Comparison of ENCODE assay signal across 11 cellular contexts in genomic region chr16:85626191-85626951, GRCh38. TPM values are rescaled to one million over a fixed set of nuclear protein-coding genes. Genes with fewer than 3 reads are reported as not detected.
A peak's percentile ranks its signal among the peaks of the same experiment; 100 is the strongest.
DNase-seq lines count a peak whose midpoint lies in the region; ATAC-seq and TF ChIP-seq lines count a peak whose summit lies in the region.
"Had no signal": no experiment of that assay in that cellular context is flagged by ENCODE, and none has a peak within 500 bp of the region (broad histone marks: within the 10 kb centered on the region; RNA-seq: fewer than 3 reads in every experiment).

No MANE protein-coding gene starts in this region.

- no TSS peak for BruUV-seq in Caco-2 (replicated peaks; lab: Mats Ljungman, UMichigan)
- no TSS peak for BruUV-seq in PC-9 (replicated peaks; lab: Mats Ljungman, UMichigan)

- H3F3A ChIP-seq in PC-9 (ENCODE audit: insufficient read depth, low read depth): peaks cover 9% of the 10 kb centered on the region; the same call in 1 of the 2 replicates

- no peak overlapping the region for H3K4me3 Mint-ChIP-seq in Caco-2 (ENCODE audit: unreplicated experiment)

- 10 to 25% methylated on average over 34 to 35 of the region's 35 CpGs for WGBS in body of pancreas, 2 donors
- no CpG with 5 or more reads among the region's 35 CpGs for whole genome bisulfite sequencing in mesendoderm (ENCODE audit: extremely low coverage, insufficient coverage, low lambda C conversion rate)

- H3K27me3 Mint-ChIP-seq in Caco-2 (ENCODE audit: insufficient read depth, unreplicated experiment): no peaks in the 10 kb centered on the region

- no peak for TF ChIP-seq POLR2A in body of pancreas (IDR thresholded peaks at IDR 0.05)

- TF ChIP-seq CTCF in body of pancreas (IDR thresholded peaks at IDR 0.05): no peak
- TF ChIP-seq CTCF in Caco-2 (IDR thresholded peaks at IDR 0.05; ENCODE audit: insufficient read depth in 1 of 2, low read depth in 1 of 2, low read length in 1 of 2, severe bottlenecking in 1 of 2, unreplicated experiment in 1 of 2): no peak
- no peak for TF ChIP-seq CTCF in PC-9 (conservative IDR thresholded peaks at IDR 0.05)

- H3K56ac ChIP-seq in mesendoderm (ENCODE audit: low read length): peak overlapping the region; percentile 71

- no peak overlapping the region for H2BK120ac ChIP-seq in mesendoderm (ENCODE audit: low read depth, low read length)

- POLR2A ChIA-PET in Caco-2 (lab: Charles Lee) (no interaction called here), PC-9 (lab: Charles Lee; ENCODE audit: unreplicated experiment) (no interaction called here)

- no peaks in the 10 kb centered on the region for H3K9me3 ChIP-seq in body of pancreas
- no peaks in the 10 kb centered on the region for H3K9me3 ChIP-seq in Caco-2
- H3K9me3 ChIP-seq in PC-9 (ENCODE audit: insufficient read depth, low read depth): peaks cover 12% of the 10 kb centered on the region

- CTCF ChIA-PET in Caco-2 (lab: Charles Lee): interaction anchor here (0.6 to 1.1 kb wide), 2 partner anchors 9 to 10 kb away, joined by 4 to 5 read pairs; no protein-coding TSS in a partner anchor
- CTCF ChIA-PET in PC-9 (lab: Charles Lee): no interaction called here

- H3K27ac ChIP-seq in body of pancreas: peak overlapping the region in 3 of 4 donors; percentile 60 to 68 (median 66)
- H3K27ac ChIP-seq in mesendoderm (ENCODE audit: low read depth, low read length): peak overlapping the region; percentile 49
- H3K27ac ChIP-seq in PC-9: no peak overlapping the region

- no peak for ATAC-seq in body of pancreas
- ATAC-seq: GM12878 had no signal

- H3K4me3 ChIP-seq in body of pancreas (no peak overlapping the region), mesendoderm (ENCODE audit: low read length) (no peak overlapping the region), Caco-2 (ENCODE audit: low read depth, low read length) (no peak overlapping the region), PC-9 (no peak overlapping the region)
- H3K4me3 ChIP-seq: GM12878 had no signal

- peaks cover 96% of the 10 kb centered on the region for H4K20me1 ChIP-seq in PC-9 (ENCODE audit: insufficient read depth)

- no peak overlapping the region for H2AK5ac ChIP-seq in mesendoderm (ENCODE audit: low read length)

- H3K4me1 ChIP-seq in body of pancreas (peaks cover 82% of the 10 kb centered on the region), mesendoderm (ENCODE audit: control insufficient read depth, low read depth, low read length) (peaks cover 5% of the 10 kb centered on the region), Caco-2 (peaks cover 31% of the 10 kb centered on the region), PC-9 (replicated peaks; ENCODE audit: insufficient read depth) (peaks cover 8% of the 10 kb centered on the region)

- H3K9me3 Mint-ChIP-seq in Caco-2 (ENCODE audit: unreplicated experiment): no peaks in the 10 kb centered on the region

- intact Hi-C loops in body of pancreas (cut with DNase I) (no loop called here), Caco-2 (cut with micrococcal nuclease; ENCODE audit: unreplicated experiment) (no loop called here), PC-9 (cut with micrococcal nuclease; ENCODE audit: unreplicated experiment) (no loop called here)

- DNase-seq in COLO668 (lab: John Stamatoyannopoulos, UW; ENCODE audit: unreplicated experiment) (peak; percentile 11), NCI-H1694 treated with DMSO at 0.1 percent for 48 hours (lab: John Stamatoyannopoulos, UW) (peak; percentile 39), body of pancreas (peak in 1 of 4 donors; percentile 68), mesendoderm (peak; percentile 91), SW480 (ENCODE audit: low spot score) (no peak), Caco-2 (no peak), PC-9 (no peak)
- no peak for DNase-seq in stimulated activated CD4-positive, alpha-beta T cell treated with anti-CD3 and anti-CD28 coated beads, Interleukin-12 subunit alpha, Interleukin-12 subunit beta, amount 100 ng/mL, for 4 hours
- DNase-seq: activated CD4-positive, CD25-positive, alpha-beta regulatory T cell; KG1 had no signal

- H3K27me3 ChIP-seq in body of pancreas (no peaks in the 10 kb centered on the region), mesendoderm (ENCODE audit: insufficient read depth, low read length, poor library complexity) (no peaks in the 10 kb centered on the region), Caco-2 (replicated peaks; ENCODE audit: control insufficient read depth, insufficient read depth, low read length) (no peaks in the 10 kb centered on the region), PC-9 (ENCODE audit: insufficient read depth, low read depth) (no peaks in the 10 kb centered on the region)

- no peak overlapping the region for H2AFZ ChIP-seq in PC-9

- H3K4me1 Mint-ChIP-seq in Caco-2 (ENCODE audit: low read depth, unreplicated experiment): peaks cover 31% of the 10 kb centered on the region

- H3K4me2 ChIP-seq in mesendoderm (ENCODE audit: low read length) (peak overlapping the region; percentile 56), PC-9 (no peak overlapping the region)

- H3K79me1 ChIP-seq in mesendoderm (ENCODE audit: low read length): peaks cover 45% of the 10 kb centered on the region

- H3K36me3 Mint-ChIP-seq in Caco-2 (ENCODE audit: insufficient read depth, unreplicated experiment): peaks cover 82% of the 10 kb centered on the region

- no peaks in the 10 kb centered on the region for H3K9me2 ChIP-seq in PC-9 (ENCODE audit: insufficient read depth)

- H3K18ac ChIP-seq in mesendoderm (ENCODE audit: low read length): peak overlapping the region; percentile 43

- H4K5ac ChIP-seq in mesendoderm (ENCODE audit: low read length): no peak overlapping the region

- peak overlapping the region; percentile 53 for H3K9ac ChIP-seq in mesendoderm (ENCODE audit: low read length)

- no peak overlapping the region for H3K27ac Mint-ChIP-seq in Caco-2 (ENCODE audit: unreplicated experiment)

- H3K79me2 ChIP-seq in mesendoderm (ENCODE audit: control insufficient read depth, insufficient read depth, low read length): peaks cover 79% of the 10 kb centered on the region
- H3K79me2 ChIP-seq in PC-9 (ENCODE audit: low read depth): peaks cover 97% of the 10 kb centered on the region

- no peak overlapping the region for H4K8ac ChIP-seq in mesendoderm (ENCODE audit: low read depth, low read length)

- H2BK15ac ChIP-seq in mesendoderm (replicated peaks; ENCODE audit: low read depth): no peak overlapping the region

- no peak overlapping the region for H3K23ac ChIP-seq in mesendoderm (ENCODE audit: low read length)

- H2BK5ac ChIP-seq in mesendoderm (ENCODE audit: low read length): no peak overlapping the region

- no peaks in the 10 kb centered on the region for H3K36me3 ChIP-seq in body of pancreas (replicated peaks in 1 of 2; ENCODE audit: insufficient read depth in 1 of 2, low read depth in 2 of 2)
- no peaks in the 10 kb centered on the region for H3K36me3 ChIP-seq in mesendoderm (ENCODE audit: control insufficient read depth, insufficient read depth, low read length)
- peaks cover 2% of the 10 kb centered on the region for H3K36me3 ChIP-seq in Caco-2 (ENCODE audit: control insufficient read depth, insufficient read depth, low read length)
- H3K36me3 ChIP-seq in PC-9 (ENCODE audit: low read depth): peaks cover 6% of the 10 kb centered on the region

- H3K4ac ChIP-seq in mesendoderm (ENCODE audit: low read depth, low read length): no peak overlapping the region

RNA-seq across cellular contexts. Expression of gene GSE1, which starts 13.2 kb away (rescaled TPM):
- total RNA-seq in body of pancreas (100 to 1,000 TPM in 1 of 2 donors, 10 to 100 TPM in 1; 76.5 to 221 TPM), Caco-2 (2022) (140 and 142 TPM in 2 replicates), PC-9 (2021) (60.0 and 83.5 TPM in 2 replicates)
- polyA plus RNA-seq in mesendoderm (2013, experiment 1 of 2): 16.7 TPM
- polyA plus RNA-seq in mesendoderm (2013, experiment 2 of 2): 17.3 TPM

Comparison
In these comparisons a context has a peak if more than half of its experiments do, and no peak if none do; other contexts are left out.
1. DNase-seq: peak in COLO668 (single experiment), NCI-H1694 treated with DMSO at 0.1 percent for 48 hours (single experiment) and mesendoderm (single experiment); none in SW480 (single experiment), stimulated activated CD4-positive, alpha-beta T cell treated with anti-CD3 and anti-CD28 coated beads, Interleukin-12 subunit alpha, Interleukin-12 subunit beta, amount 100 ng/mL, for 4 hours (single experiment), Caco-2 (0 of 2) and PC-9 (0 of 2).